ENCODE assay signal across 21 cellular contexts in the genomic region with DNA sequence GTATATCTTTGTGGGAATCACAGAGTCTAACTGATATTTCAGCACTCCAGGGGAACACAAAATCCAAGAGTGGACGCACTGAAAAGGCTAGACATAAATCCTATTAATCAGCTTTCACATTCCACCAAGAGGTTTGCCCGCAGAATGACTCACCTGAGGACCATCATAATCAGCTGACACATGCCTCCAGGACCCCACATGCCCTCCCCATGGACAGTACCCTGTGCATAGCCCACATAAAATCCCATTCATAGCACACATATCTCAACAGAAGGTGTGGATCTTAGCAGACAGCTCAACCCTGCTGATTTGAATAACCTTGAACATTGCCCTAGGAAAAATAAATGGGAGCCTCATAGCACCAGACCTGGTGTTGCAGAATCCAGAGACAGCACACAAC.
"Had no signal": no experiment of that assay in that cellular context is flagged by ENCODE, and none has a peak within 500 bp of the region (broad histone marks: within the 10 kb centered on the region; RNA-seq: fewer than 3 reads in every experiment).

No MANE protein-coding gene starts in this region.

- H3K27ac ChIP-seq: body of pancreas, heart left ventricle, suprapubic skin, upper lobe of left lung, VCaP had no signal

- DNase-seq: activated CD4-positive, alpha-beta memory T cell treated with anti-CD3 and anti-CD28 coated beads, Interleukin-2, amount 10 ng/mL, durations not matched to agents 7 days and 5 days; activated CD4-positive, alpha-beta T cell treated with anti-CD3 and anti-CD28 coated beads for 36 hours; activated naive CD4-positive, alpha-beta T cell; body of pancreas; effector memory CD8-positive, alpha-beta T cell; heart left ventricle; left ventricle myocardium superior; mesenchymal stem cell; nucleus accumbens; stimulated activated CD4-positive, alpha-beta T cell treated with anti-CD3 and anti-CD28 coated beads, Interleukin-12 subunit alpha, Interleukin-12 subunit beta, amount 100 ng/mL, for 4 hours; stimulated activated CD4-positive, alpha-beta T cell treated with anti-CD3 and anti-CD28 coated beads, Interleukin-4, amount 100 ng/mL, for 1 hour; stimulated activated CD8-positive, alpha-beta memory T cell treated with anti-CD3 and anti-CD28 coated beads, Interleukin-4, amount 100 ng/mL, for 48 hours; stimulated activated naive CD8-positive, alpha-beta T cell treated with anti-CD3 and anti-CD28 coated beads, Interleukin-15, Interleukin-2, amounts not matched to agents 100 U/mL and 50 U/mL, for 24 hours; T-helper 9 cell; upper lobe of left lung had no signal

- H3K9me3 ChIP-seq: body of pancreas, heart left ventricle, suprapubic skin, upper lobe of left lung had no signal

- H3K4me3 ChIP-seq: body of pancreas, heart left ventricle, suprapubic skin, upper lobe of left lung had no signal

- H3K27ac Mint-ChIP-seq: activated CD4-positive, alpha-beta memory T cell treated with anti-CD3 and anti-CD28 coated beads, Interleukin-2, amount 10 ng/mL, durations not matched to agents 7 days and 5 days; activated CD4-positive, alpha-beta T cell treated with anti-CD3 and anti-CD28 coated beads for 36 hours; effector memory CD8-positive, alpha-beta T cell; natural killer cell treated with Interleukin-12 subunit alpha and Interleukin-12 subunit beta and Interleukin-15 and Interleukin-18, amount 100 ng/mL, for 72 hours; progenitor cell of endocrine pancreas had no signal

- H3K27me3 Mint-ChIP-seq: activated CD4-positive, alpha-beta memory T cell treated with anti-CD3 and anti-CD28 coated beads, Interleukin-2, amount 10 ng/mL, durations not matched to agents 7 days and 5 days; activated CD4-positive, alpha-beta T cell treated with anti-CD3 and anti-CD28 coated beads for 36 hours; central memory CD8-positive, alpha-beta T cell; effector memory CD8-positive, alpha-beta T cell; natural killer cell treated with Interleukin-12 subunit alpha and Interleukin-12 subunit beta and Interleukin-15 and Interleukin-18, amount 100 ng/mL, for 72 hours; progenitor cell of endocrine pancreas had no signal

- H3K27me3 ChIP-seq: body of pancreas, heart left ventricle, suprapubic skin, upper lobe of left lung had no signal

- H3K36me3 ChIP-seq: heart left ventricle, suprapubic skin, upper lobe of left lung had no signal

- H3K4me3 Mint-ChIP-seq: activated CD4-positive, alpha-beta memory T cell treated with anti-CD3 and anti-CD28 coated beads, Interleukin-2, amount 10 ng/mL, durations not matched to agents 7 days and 5 days; activated CD4-positive, alpha-beta T cell treated with anti-CD3 and anti-CD28 coated beads for 36 hours; central memory CD8-positive, alpha-beta T cell; effector memory CD8-positive, alpha-beta T cell; natural killer cell treated with Interleukin-12 subunit alpha and Interleukin-12 subunit beta and Interleukin-15 and Interleukin-18, amount 100 ng/mL, for 72 hours had no signal

- H3K4me1 ChIP-seq: body of pancreas had no signal

- H3K4me1 Mint-ChIP-seq: activated CD4-positive, alpha-beta memory T cell treated with anti-CD3 and anti-CD28 coated beads, Interleukin-2, amount 10 ng/mL, durations not matched to agents 7 days and 5 days; central memory CD8-positive, alpha-beta T cell had no signal

- H3K36me3 Mint-ChIP-seq: natural killer cell treated with Interleukin-12 subunit alpha and Interleukin-12 subunit beta and Interleukin-15 and Interleukin-18, amount 100 ng/mL, for 72 hours had no signal

- H3K9me3 Mint-ChIP-seq: activated CD4-positive, alpha-beta memory T cell treated with anti-CD3 and anti-CD28 coated beads, Interleukin-2, amount 10 ng/mL, durations not matched to agents 7 days and 5 days; central memory CD8-positive, alpha-beta T cell; natural killer cell treated with Interleukin-12 subunit alpha and Interleukin-12 subunit beta and Interleukin-15 and Interleukin-18, amount 100 ng/mL, for 72 hours had no signal

- FAIRE-seq: keratinocyte had no signal
